20 cellular contexts compared by ENCODE assay signal in genomic region chr5:17099946-17100345, GRCh38.
A peak's percentile ranks its signal among the peaks of the same experiment; 100 is the strongest.
DNase-seq lines count a peak whose midpoint lies in the region; ATAC-seq, FAIRE-seq and TF ChIP-seq lines count a peak whose summit lies in the region.
"Had no signal": no experiment of that assay in that cellular context is flagged by ENCODE, and none has a peak within 500 bp of the region (broad histone marks: within the 10 kb centered on the region; RNA-seq: fewer than 3 reads in every experiment).

No MANE protein-coding gene starts in this region.

- no peaks in the 10 kb centered on the region; the same call in 1 of the 2 replicates for H4K20me1 ChIP-seq in K562 (replicated peaks; ENCODE audit: control insufficient read depth, insufficient read depth, low read length)
- no peaks in the 10 kb centered on the region for H4K20me1 ChIP-seq in osteoblast (ENCODE audit: insufficient read depth, low read length)

- 0% methylated on average over 8 of the region's 8 CpGs for WGBS in K562 (ENCODE audit: insufficient coverage, low coverage, missing lambda C conversion rate)

- H3K27me3 ChIP-seq in K562 (ENCODE audit: control insufficient read depth in 2 of 2, insufficient read depth in 2 of 2, low read length in 2 of 2) (peaks cover 5% of the 10 kb centered on the region in 2 experiments; a peak in 3 of 5 replicates), osteoblast (ENCODE audit: insufficient read depth, low read length) (no peaks in the 10 kb centered on the region)

- no TSS peak for BruUV-seq in K562 (replicated peaks; lab: Mats Ljungman, UMichigan)

- H3K4me1 ChIP-seq in K562 (replicated peaks in 1 of 2; ENCODE audit: control insufficient read depth in 2 of 2, insufficient read depth in 2 of 2, low read length in 2 of 2) (no peaks in the 10 kb centered on the region), osteoblast (ENCODE audit: insufficient read depth, low read length) (peaks cover 5% of the 10 kb centered on the region)
- H3K4me1 ChIP-seq: A549 had no signal

- TF ChIP-seq RAD21 in K562 (CRISPR knock-in tag; conservative IDR thresholded peaks at IDR 0.05 in 1 of 2, IDR thresholded peaks at IDR 0.05 in 1 of 2) = no peak

- H3K36me3 ChIP-seq in K562 (ENCODE audit: control insufficient read depth, insufficient read depth, low read length) (no peaks in the 10 kb centered on the region), osteoblast (ENCODE audit: insufficient read depth, low read length) (no peaks in the 10 kb centered on the region)

- TF ChIP-seq POLR2A in K562 (conservative IDR thresholded peaks at IDR 0.05) = no peak

- no peak overlapping the region for H2AFZ ChIP-seq in K562 (ENCODE audit: low read depth, low read length)
- H2AFZ ChIP-seq in osteoblast (ENCODE audit: low read length) = no peak overlapping the region

- H3K27ac ChIP-seq in K562 (ENCODE audit: extremely low read depth, low read depth, low read length) (no peak overlapping the region), osteoblast (ENCODE audit: low read depth, low read length) (no peak overlapping the region)
- H3K27ac ChIP-seq: 22Rv1, A549, C4-2B had no signal

- H3K79me2 ChIP-seq in K562 (ENCODE audit: control insufficient read depth, insufficient read depth, low read length) (no peaks in the 10 kb centered on the region), osteoblast (ENCODE audit: insufficient read depth, low read length) (no peaks in the 10 kb centered on the region)

- no peak overlapping the region for H3K4me2 ChIP-seq in K562 (ENCODE audit: insufficient read depth, low read length)
- no peak overlapping the region for H3K4me2 ChIP-seq in osteoblast (ENCODE audit: insufficient read depth, low read length)
- H3K4me2 ChIP-seq: A549 had no signal

- no peak overlapping the region for H3K9ac ChIP-seq in K562 (ENCODE audit: insufficient read depth in 1 of 2, low read depth in 2 of 2, low read length in 2 of 2)

- no peak overlapping the region for H3K4me3 ChIP-seq in K562
- H3K4me3 ChIP-seq in osteoblast (ENCODE audit: insufficient read depth, low read length) = no peak overlapping the region
- H3K4me3 ChIP-seq: A549, GM12878 had no signal

- POLR2A ChIA-PET in K562 (lab: Yijun Ruan, JAX) = interaction anchor here (0.7 kb wide), 1 partner anchor 60 kb away, joined by 3 read pairs; no protein-coding TSS in a partner anchor

- ATAC-seq in K562 (peak; percentile 64; the same call in 2 of the 3 replicates), HG02973 (IDR thresholded peaks at IDR 0.05; ENCODE audit: unreplicated experiment) (no peak)
- ATAC-seq: A549, GM12878 had no signal

- CTCF ChIA-PET in K562 (lab: Yijun Ruan, JAX; ENCODE audit: low intra/inter-chr PET ratio) = no interaction called here

- intact Hi-C loops in K562 (cut with micrococcal nuclease) = no loop called here

- FAIRE-seq in HTR-8/SVneo (lab: Jason Lieb, UNC) (peak; percentile 36), K562 (lab: Jason Lieb, UNC) (no peak)
- FAIRE-seq: A549, D721Med, GM12878 had no signal

- no peak for TF ChIP-seq EP300 in K562 (IDR thresholded peaks at IDR 0.05; ENCODE audit: low read length)

- no peaks in the 10 kb centered on the region for H3K9me1 ChIP-seq in K562 (ENCODE audit: control insufficient read depth, insufficient read depth, low read length)

- no peaks in the 10 kb centered on the region for H3K9me3 ChIP-seq in K562 (replicated peaks; ENCODE audit: control insufficient read depth, insufficient read depth, low read depth, low read length)
- no peaks in the 10 kb centered on the region for H3K9me3 ChIP-seq in osteoblast (ENCODE audit: low read depth, low read length)
- H3K9me3 ChIP-seq: A549, Caco-2 had no signal

- peak in 1 of 3 experiments; percentile 23; a peak in 2 of 6 replicates for TF ChIP-seq CTCF in K562 (IDR thresholded peaks at IDR 0.05 in 2 of 3, conservative IDR thresholded peaks at IDR 0.05 in 1 of 3; ENCODE audit: insufficient read depth in 2 of 3, low read depth in 1 of 3, low read length in 3 of 3)
- peak; percentile 13 for TF ChIP-seq CTCF in osteoblast (IDR thresholded peaks at IDR 0.05; ENCODE audit: extremely low read depth, low read depth, low read length)

- in situ Hi-C loops in K562 (cut with MboI) = no loop called here

- DNase-seq in DMS53 (lab: John Stamatoyannopoulos, UW) (peak; percentile 11), DMS53 treated with DMSO at 0.1 percent for 48 hours (lab: John Stamatoyannopoulos, UW; ENCODE audit: unreplicated experiment) (no peak), HTR-8/SVneo (ENCODE audit: insufficient read length, low spot score) (no peak), K562 (ENCODE audit: extremely low read depth in 1 of 4, low spot score in 3 of 4) (peak in 1 of 4 experiments; percentile 10), osteoblast (ENCODE audit: insufficient read length, low spot score, missing footprints) (no peak), KG1 (lab: John Stamatoyannopoulos, UW) (no peak)
- DNase-seq: AML-193; Caco-2; CD4-positive, alpha-beta T cell; DMS79 treated with DMSO at 0.1 percent for 48 hours; EL; GOT3; H7; IMR-90 had no signal

TF ChIP-seq in K562, 482 proteins besides CTCF, POLR2A, EP300 and RAD21:
- TF ChIP-seq GTF2F1 (IDR thresholded peaks at IDR 0.05; ENCODE audit: low read depth, low read length) (no peak), EP400 (IDR thresholded peaks at IDR 0.05) (no peak), CBX3 (IDR thresholded peaks at IDR 0.05; ENCODE audit: borderline replicate concordance in 1 of 2, low read length in 2 of 2) (no peak), ZC3H4 (CRISPR knock-in tag; IDR thresholded peaks at IDR 0.05; ENCODE audit: borderline replicate concordance) (no peak), CLOCK (CRISPR knock-in tag; IDR thresholded peaks at IDR 0.05; ENCODE audit: borderline replicate concordance) (no peak), HINFP (tag; conservative IDR thresholded peaks at IDR 0.05; ENCODE audit: low read depth) (no peak), TFAP4 (CRISPR knock-in tag; IDR thresholded peaks at IDR 0.05; ENCODE audit: borderline replicate concordance) (no peak), PPARD (CRISPR knock-in tag; IDR thresholded peaks at IDR 0.05) (no peak), ZNF197 (CRISPR knock-in tag; IDR thresholded peaks at IDR 0.05; ENCODE audit: low read depth) (no peak), MEF2A (IDR thresholded peaks at IDR 0.05; ENCODE audit: control insufficient read depth, low read depth, low read length) (no peak), BCL6 (CRISPR knock-in tag; IDR thresholded peaks at IDR 0.05) (no peak), MCM2 (IDR thresholded peaks at IDR 0.05; ENCODE audit: low read depth) (no peak), POLR2AphosphoS5 (IDR thresholded peaks at IDR 0.05; ENCODE audit: control insufficient read depth, insufficient read depth, low read depth, low read length) (no peak), XRCC3 (IDR thresholded peaks at IDR 0.05) (no peak), TRIM24 (IDR thresholded peaks at IDR 0.05) (no peak), ZNF253 (CRISPR knock-in tag; conservative IDR thresholded peaks at IDR 0.05) (no peak), MXI1 (IDR thresholded peaks at IDR 0.05; ENCODE audit: low read depth, low read length) (no peak)
TF ChIP-seq in K562: peak in this region for 0.
